8 cellular contexts compared by ENCODE assay signal in the genomic region with DNA sequence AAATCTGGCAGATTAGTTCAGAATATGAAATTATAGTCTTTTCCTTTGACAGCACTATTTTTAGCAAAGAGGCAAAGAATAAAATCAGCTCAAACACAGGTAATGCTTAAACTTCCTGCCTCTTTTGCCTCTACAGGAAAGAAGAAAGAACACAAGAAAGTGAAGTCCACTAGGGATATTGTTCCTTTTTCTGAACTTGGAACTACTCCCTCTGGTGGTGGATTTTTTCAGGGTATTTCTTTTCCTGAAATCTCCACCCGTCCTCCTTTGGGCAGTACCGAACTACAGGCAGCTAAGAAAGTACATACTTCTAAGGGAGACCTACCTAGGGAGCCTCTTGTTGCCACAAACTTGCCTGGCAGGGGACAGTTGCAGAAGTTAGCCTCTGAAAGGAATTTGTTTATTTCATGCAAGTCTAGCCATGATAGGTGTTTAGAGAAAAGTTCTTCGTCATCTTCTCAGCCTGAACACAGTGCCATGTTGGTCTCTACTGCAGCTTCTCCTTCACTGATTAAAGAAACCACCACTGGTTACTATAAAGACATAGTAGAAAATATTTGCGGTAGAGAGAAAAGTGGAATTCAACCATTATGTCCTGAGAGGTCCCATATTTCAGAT. TPM values are rescaled to one million over a fixed set of nuclear protein-coding genes. Genes with fewer than 3 reads are reported as not detected.
DNase-seq lines count a peak whose midpoint lies in the region; ATAC-seq and TF ChIP-seq lines count a peak whose summit lies in the region.

No MANE protein-coding gene starts in this region.

- CTCF ChIA-PET in AG04449 (lab: Yijun Ruan, JAX) = interaction anchor here (0.6 to 5.1 kb wide), 30 partner anchors 10 to 177 kb away, joined by 3 to 78 read pairs (median 4); a partner anchor contains a TSS

- H3K27me3 Mint-ChIP-seq in activated naive CD8-positive, alpha-beta T cell treated with anti-CD3 and anti-CD28 coated beads, Interleukin-2, amount 10 ng/mL, durations not matched to agents 7 days and 5 days = no peaks in the 10 kb centered on the region

- no peaks in the 10 kb centered on the region for H3K27me3 ChIP-seq in kidney epithelial cell (ENCODE audit: control insufficient read depth, insufficient read depth, low read length)

- no peaks in the 10 kb centered on the region for H3K9me3 Mint-ChIP-seq in activated naive CD8-positive, alpha-beta T cell treated with anti-CD3 and anti-CD28 coated beads, Interleukin-2, amount 10 ng/mL, durations not matched to agents 7 days and 5 days

- H3K4me3 ChIP-seq in AG04449 (ENCODE audit: low read depth, low read length) = no peak overlapping the region
- H3K4me3 ChIP-seq in kidney epithelial cell (ENCODE audit: low read depth, low read length) = no peak overlapping the region

- ATAC-seq in activated naive CD8-positive, alpha-beta T cell treated with anti-CD3 and anti-CD28 coated beads, Interleukin-2, amount 10 ng/mL, durations not matched to agents 7 days and 5 days (ENCODE audit: low read depth) = peak; percentile 45
- ATAC-seq in GM19452 (IDR thresholded peaks at IDR 0.05; ENCODE audit: unreplicated experiment) (no peak), GM19467 (IDR thresholded peaks at IDR 0.05; ENCODE audit: unreplicated experiment) (no peak)

- in situ Hi-C loops in G401 (cut with HindIII; ENCODE audit: low sequenced_read_pairs) = no loop called here

- H3K36me3 ChIP-seq in kidney epithelial cell (ENCODE audit: control insufficient read depth, insufficient read depth, low read length) = peaks cover 2% of the 10 kb centered on the region

- peaks cover 43% of the 10 kb centered on the region for H3K36me3 Mint-ChIP-seq in activated naive CD8-positive, alpha-beta T cell treated with anti-CD3 and anti-CD28 coated beads, Interleukin-2, amount 10 ng/mL, durations not matched to agents 7 days and 5 days

- peak; percentile 29 for TF ChIP-seq CTCF in AG04449 (IDR thresholded peaks at IDR 0.05; ENCODE audit: insufficient read depth, low read length, missing control alignments)
- peak; percentile 60 for TF ChIP-seq CTCF in kidney epithelial cell (IDR thresholded peaks at IDR 0.05; ENCODE audit: insufficient read depth, low read length, poor library complexity, severe bottlenecking)

- no peak overlapping the region for H3K4me3 Mint-ChIP-seq in activated naive CD8-positive, alpha-beta T cell treated with anti-CD3 and anti-CD28 coated beads, Interleukin-2, amount 10 ng/mL, durations not matched to agents 7 days and 5 days

- H3K27ac Mint-ChIP-seq in activated naive CD8-positive, alpha-beta T cell treated with anti-CD3 and anti-CD28 coated beads, Interleukin-2, amount 10 ng/mL, durations not matched to agents 7 days and 5 days = no peak overlapping the region

- no peak for DNase-seq in AG04449 (ENCODE audit: low read depth, low spot score)
- peak; percentile 30 for DNase-seq in G401 (ENCODE audit: low spot score)
- DNase-seq in NCI-H146 treated with DMSO at 0.1 percent for 48 hours (lab: John Stamatoyannopoulos, UW; ENCODE audit: unreplicated experiment) = peak; percentile 25
- no peak for DNase-seq in activated naive CD8-positive, alpha-beta T cell treated with anti-CD3 and anti-CD28 coated beads, Interleukin-2, amount 10 ng/mL, durations not matched to agents 7 days and 5 days
- DNase-seq in kidney epithelial cell (ENCODE audit: low read depth) = no peak
- no peak for DNase-seq in cerebellar nuclear complex (lab: John Stamatoyannopoulos, UW)

- POLR2A ChIA-PET in AG04449 (lab: Yijun Ruan, JAX) = no interaction called here
- POLR2A ChIA-PET in activated naive CD8-positive, alpha-beta T cell treated with anti-CD3 and anti-CD28 coated beads, Interleukin-2, amount 10 ng/mL, durations not matched to agents 7 days and 5 days (lab: Charles Lee) = no interaction called here

- H3K4me1 Mint-ChIP-seq in activated naive CD8-positive, alpha-beta T cell treated with anti-CD3 and anti-CD28 coated beads, Interleukin-2, amount 10 ng/mL, durations not matched to agents 7 days and 5 days = peaks cover 19% of the 10 kb centered on the region

RNA-seq across cellular contexts. Expression of a gene that starts 17.4 kb away (rescaled TPM):
- 186 and 272 TPM in 2 replicates for total RNA-seq in G401 (2014; rRNA removed; shearing (Covaris generic))
- total RNA-seq in activated naive CD8-positive, alpha-beta T cell treated with anti-CD3 and anti-CD28 coated beads, Interleukin-2, amount 10 ng/mL, durations not matched to agents 7 days and 5 days = 100 to 1,000 TPM; 279 to 291 TPM
- total RNA-seq in kidney epithelial cell = 63.0 and 81.7 TPM in 2 replicates

Comparison
In these comparisons a context has a peak if more than half of its experiments do, and no peak if none do; other contexts are left out.
1. DNase-seq: peak in G401 (single experiment) and NCI-H146 treated with DMSO at 0.1 percent for 48 hours (single experiment); none in AG04449 (single experiment), activated naive CD8-positive, alpha-beta T cell treated with anti-CD3 and anti-CD28 coated beads, Interleukin-2, amount 10 ng/mL, durations not matched to agents 7 days and 5 days (single experiment), kidney epithelial cell (single experiment) and cerebellar nuclear complex (0 of 2).